In the genomic region with DNA sequence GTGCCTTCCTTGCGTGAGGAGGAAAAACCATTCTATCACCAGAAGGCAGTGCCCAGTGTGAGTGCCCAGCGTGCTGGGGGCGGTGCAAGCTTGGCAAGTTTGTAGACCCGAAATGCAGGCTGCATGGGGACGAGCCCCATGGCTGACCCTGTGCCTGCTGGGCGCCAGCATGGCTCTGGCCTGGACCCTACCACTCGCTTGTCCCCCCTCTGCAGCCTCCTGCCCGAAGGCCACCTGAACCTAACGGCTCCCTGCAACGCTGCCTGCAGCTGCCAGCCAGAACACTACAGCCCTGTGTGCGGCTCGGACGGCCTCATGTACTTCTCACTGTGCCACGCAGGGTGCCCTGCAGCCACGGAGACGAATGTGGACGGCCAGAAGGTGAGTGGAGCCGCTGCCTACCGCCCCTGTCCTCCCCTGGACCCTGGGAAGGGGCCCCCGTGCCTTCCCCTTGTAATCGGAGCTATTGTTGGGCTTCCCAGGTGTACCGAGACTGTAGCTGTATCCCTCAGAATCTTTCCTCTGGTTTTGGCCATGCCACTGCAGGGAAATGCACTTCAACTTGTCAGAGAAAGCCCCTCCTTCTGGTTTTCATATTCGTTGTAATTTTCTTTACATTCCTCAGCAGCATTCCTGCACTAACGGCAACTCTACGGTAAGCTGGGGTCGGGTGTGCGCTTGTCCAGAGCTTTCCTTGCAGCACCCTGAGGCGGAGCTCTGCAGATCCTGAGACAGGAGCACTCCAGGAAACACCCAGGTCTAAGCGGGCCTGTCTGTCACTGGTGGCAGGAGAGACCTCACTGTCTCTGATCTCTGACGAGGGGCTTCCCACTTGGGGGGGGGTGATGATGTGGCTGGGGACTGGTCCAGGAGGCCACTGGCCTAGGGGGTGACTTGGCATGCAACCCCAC, we compare ENCODE assay signal across 1 cellular context.
TF ChIP-seq lines count a peak whose summit lies in the region.

No MANE protein-coding gene starts in this region.

TF ChIP-seq in HepG2, 621 proteins besides CTCF, POLR2A, EP300 and RAD21 (continued from another document and continues in another):
- TF ChIP-seq, protein P1, sequence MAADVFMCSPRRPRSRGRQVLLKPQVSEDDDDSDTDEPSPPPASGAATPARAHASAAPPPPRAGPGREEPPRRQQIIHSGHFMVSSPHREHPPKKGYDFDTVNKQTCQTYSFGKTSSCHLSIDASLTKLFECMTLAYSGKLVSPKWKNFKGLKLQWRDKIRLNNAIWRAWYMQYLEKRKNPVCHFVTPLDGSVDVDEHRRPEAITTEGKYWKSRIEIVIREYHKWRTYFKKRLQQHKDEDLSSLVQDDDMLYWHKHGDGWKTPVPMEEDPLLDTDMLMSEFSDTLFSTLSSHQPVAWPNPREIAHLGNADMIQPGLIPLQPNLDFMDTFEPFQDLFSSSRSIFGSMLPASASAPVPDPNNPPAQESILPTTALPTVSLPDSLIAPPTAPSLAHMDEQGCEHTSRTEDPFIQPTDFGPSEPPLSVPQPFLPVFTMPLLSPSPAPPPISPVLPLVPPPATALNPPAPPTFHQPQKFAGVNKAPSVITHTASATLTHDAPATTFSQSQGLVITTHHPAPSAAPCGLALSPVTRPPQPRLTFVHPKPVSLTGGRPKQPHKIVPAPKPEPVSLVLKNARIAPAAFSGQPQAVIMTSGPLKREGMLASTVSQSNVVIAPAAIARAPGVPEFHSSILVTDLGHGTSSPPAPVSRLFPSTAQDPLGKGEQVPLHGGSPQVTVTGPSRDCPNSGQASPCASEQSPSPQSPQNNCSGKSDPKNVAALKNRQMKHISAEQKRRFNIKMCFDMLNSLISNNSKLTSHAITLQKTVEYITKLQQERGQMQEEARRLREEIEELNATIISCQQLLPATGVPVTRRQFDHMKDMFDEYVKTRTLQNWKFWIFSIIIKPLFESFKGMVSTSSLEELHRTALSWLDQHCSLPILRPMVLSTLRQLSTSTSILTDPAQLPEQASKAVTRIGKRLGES (CRISPR knock-in tag; IDR thresholded peaks at IDR 0.05; ENCODE audit: borderline replicate concordance): no peak
- TF ChIP-seq ATM (IDR thresholded peaks at IDR 0.05; ENCODE audit: borderline replicate concordance): no peak
- no peak for TF ChIP-seq ZNF883 (CRISPR knock-in tag; IDR thresholded peaks at IDR 0.05; ENCODE audit: not compliant biosample characterization)
- TF ChIP-seq MEIS1 (CRISPR knock-in tag; IDR thresholded peaks at IDR 0.05; ENCODE audit: borderline replicate concordance): 0 out of 2 replicates have a peak, but pooled peaks have one; percentile 17
- no peak; the same call in 1 of the 2 replicates for TF ChIP-seq SMAD1 (CRISPR knock-in tag; IDR thresholded peaks at IDR 0.05; ENCODE audit: borderline replicate concordance, low read depth)
- TF ChIP-seq, protein P2, sequence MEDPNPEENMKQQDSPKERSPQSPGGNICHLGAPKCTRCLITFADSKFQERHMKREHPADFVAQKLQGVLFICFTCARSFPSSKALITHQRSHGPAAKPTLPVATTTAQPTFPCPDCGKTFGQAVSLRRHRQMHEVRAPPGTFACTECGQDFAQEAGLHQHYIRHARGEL (CRISPR knock-in tag; IDR thresholded peaks at IDR 0.05): no peak
- no peak for TF ChIP-seq FOXK1 (CRISPR knock-in tag; IDR thresholded peaks at IDR 0.05; ENCODE audit: borderline replicate concordance, low read depth)
- TF ChIP-seq, protein P3, sequence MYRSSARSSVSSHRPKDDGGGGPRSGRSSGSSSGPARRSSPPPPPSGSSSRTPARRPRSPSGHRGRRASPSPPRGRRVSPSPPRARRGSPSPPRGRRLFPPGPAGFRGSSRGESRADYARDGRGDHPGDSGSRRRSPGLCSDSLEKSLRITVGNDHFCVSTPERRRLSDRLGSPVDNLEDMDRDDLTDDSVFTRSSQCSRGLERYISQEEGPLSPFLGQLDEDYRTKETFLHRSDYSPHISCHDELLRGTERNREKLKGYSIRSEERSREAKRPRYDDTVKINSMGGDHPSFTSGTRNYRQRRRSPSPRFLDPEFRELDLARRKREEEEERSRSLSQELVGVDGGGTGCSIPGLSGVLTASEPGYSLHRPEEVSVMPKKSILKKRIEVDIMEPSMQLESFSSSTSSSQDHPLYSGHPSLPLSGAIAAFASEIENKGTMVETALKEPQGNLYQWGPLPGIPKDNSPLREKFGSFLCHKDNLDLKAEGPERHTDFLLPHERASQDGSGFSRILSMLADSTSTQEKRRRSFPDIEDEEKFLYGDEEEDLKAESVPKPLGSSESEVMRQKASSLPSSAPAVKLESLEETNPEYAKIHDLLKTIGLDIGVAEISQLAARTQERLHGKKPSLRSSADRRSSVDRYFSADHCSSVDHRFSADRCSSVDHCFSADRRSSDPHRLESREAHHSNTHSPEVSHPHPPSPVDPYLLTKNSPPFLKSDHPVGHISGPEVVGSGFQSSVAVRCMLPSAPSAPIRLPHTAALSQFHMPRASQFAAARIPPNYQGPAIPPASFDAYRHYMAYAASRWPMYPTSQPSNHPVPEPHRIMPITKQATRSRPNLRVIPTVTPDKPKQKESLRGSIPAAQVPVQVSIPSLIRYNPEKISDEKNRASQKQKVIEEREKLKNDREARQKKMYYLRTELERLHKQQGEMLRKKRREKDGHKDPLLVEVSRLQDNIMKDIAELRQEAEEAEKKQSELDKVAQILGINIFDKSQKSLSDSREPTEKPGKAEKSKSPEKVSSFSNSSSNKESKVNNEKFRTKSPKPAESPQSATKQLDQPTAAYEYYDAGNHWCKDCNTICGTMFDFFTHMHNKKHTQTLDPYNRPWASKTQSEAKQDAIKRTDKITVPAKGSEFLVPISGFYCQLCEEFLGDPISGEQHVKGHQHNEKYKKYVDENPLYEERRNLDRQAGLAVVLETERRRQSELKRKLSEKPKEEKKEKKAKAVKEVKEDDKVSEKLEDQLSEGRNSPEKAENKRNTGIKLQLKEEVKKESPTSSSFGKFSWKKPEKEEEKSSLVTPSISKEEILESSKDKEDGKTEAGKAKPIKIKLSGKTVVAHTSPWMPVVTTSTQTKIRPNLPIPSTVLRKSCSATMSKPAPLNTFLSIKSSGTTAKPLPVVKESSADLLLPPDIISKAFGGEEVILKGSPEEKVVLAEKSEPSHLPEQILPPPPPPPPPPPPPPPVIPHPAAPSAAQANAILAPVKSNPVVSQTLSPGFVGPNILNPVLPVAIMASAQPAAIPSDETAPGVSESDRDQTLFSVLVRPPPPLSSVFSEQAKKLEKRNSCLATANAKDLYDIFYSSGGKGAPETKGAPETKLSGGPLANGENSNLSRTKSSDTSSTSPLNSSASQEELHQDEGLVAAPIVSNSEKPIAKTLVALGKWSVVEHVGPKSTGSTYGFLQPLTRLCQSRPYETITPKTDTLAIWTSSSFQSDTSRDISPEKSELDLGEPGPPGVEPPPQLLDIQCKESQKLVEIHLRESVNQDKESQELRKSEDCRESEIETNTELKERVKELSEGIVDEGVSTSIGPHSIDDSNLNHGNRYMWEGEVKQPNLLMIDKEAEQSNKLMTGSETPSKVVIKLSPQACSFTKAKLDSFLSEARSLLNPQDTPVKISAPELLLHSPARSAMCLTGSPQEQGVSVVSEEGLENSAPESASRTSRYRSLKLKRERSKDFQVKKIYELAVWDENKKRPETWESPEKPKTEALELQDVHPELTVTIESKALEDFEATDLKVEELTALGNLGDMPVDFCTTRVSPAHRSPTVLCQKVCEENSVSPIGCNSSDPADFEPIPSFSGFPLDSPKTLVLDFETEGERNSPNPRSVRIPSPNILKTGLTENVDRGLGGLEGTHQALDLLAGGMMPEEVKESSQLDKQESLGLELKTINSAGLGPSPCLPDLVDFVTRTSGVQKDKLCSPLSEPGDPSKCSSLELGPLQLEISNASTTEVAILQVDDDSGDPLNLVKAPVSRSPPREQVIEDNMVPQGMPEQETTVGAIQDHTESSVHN (CRISPR knock-in tag; IDR thresholded peaks at IDR 0.05): no peak
- TF ChIP-seq, protein P4, sequence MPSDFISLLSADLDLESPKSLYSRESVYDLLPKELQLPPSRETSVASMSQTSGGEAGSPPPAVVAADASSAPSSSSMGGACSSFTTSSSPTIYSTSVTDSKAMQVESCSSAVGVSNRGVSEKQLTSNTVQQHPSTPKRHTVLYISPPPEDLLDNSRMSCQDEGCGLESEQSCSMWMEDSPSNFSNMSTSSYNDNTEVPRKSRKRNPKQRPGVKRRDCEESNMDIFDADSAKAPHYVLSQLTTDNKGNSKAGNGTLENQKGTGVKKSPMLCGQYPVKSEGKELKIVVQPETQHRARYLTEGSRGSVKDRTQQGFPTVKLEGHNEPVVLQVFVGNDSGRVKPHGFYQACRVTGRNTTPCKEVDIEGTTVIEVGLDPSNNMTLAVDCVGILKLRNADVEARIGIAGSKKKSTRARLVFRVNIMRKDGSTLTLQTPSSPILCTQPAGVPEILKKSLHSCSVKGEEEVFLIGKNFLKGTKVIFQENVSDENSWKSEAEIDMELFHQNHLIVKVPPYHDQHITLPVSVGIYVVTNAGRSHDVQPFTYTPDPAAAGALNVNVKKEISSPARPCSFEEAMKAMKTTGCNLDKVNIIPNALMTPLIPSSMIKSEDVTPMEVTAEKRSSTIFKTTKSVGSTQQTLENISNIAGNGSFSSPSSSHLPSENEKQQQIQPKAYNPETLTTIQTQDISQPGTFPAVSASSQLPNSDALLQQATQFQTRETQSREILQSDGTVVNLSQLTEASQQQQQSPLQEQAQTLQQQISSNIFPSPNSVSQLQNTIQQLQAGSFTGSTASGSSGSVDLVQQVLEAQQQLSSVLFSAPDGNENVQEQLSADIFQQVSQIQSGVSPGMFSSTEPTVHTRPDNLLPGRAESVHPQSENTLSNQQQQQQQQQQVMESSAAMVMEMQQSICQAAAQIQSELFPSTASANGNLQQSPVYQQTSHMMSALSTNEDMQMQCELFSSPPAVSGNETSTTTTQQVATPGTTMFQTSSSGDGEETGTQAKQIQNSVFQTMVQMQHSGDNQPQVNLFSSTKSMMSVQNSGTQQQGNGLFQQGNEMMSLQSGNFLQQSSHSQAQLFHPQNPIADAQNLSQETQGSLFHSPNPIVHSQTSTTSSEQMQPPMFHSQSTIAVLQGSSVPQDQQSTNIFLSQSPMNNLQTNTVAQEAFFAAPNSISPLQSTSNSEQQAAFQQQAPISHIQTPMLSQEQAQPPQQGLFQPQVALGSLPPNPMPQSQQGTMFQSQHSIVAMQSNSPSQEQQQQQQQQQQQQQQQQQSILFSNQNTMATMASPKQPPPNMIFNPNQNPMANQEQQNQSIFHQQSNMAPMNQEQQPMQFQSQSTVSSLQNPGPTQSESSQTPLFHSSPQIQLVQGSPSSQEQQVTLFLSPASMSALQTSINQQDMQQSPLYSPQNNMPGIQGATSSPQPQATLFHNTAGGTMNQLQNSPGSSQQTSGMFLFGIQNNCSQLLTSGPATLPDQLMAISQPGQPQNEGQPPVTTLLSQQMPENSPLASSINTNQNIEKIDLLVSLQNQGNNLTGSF (CRISPR knock-in tag; IDR thresholded peaks at IDR 0.05): 0 out of 2 replicates have a peak, but pooled peaks have one; percentile 0
- TF ChIP-seq ZC3H4 (CRISPR knock-in tag; IDR thresholded peaks at IDR 0.05; ENCODE audit: borderline replicate concordance): peak; percentile 63; the same call in 1 of the 2 replicates
- 0 out of 2 replicates have a peak, but pooled peaks have one; percentile 7 for TF ChIP-seq MIER3 (CRISPR knock-in tag; IDR thresholded peaks at IDR 0.05; ENCODE audit: borderline replicate concordance)
- no peak; the same call in 1 of the 2 replicates for TF ChIP-seq ATAD3A (CRISPR knock-in tag; IDR thresholded peaks at IDR 0.05)
- TF ChIP-seq SPEN (CRISPR knock-in tag; IDR thresholded peaks at IDR 0.05; ENCODE audit: low read depth): peak; percentile 9; the same call in 1 of the 2 replicates
- 0 out of 2 replicates have a peak, but pooled peaks have one; percentile 21 for TF ChIP-seq GPN1 (CRISPR knock-in tag; IDR thresholded peaks at IDR 0.05; ENCODE audit: borderline replicate concordance)
- 0 out of 2 replicates have a peak, but pooled peaks have one; percentile 14 for TF ChIP-seq NR2C2 (CRISPR knock-in tag; IDR thresholded peaks at IDR 0.05; ENCODE audit: borderline replicate concordance)
- TF ChIP-seq ZNF230 (CRISPR knock-in tag; IDR thresholded peaks at IDR 0.05): 0 out of 2 replicates have a peak, but pooled peaks have one; percentile 62
- no peak for TF ChIP-seq GTF3A (CRISPR knock-in tag; conservative IDR thresholded peaks at IDR 0.05)
- TF ChIP-seq MTA1 (CRISPR knock-in tag; IDR thresholded peaks at IDR 0.05; ENCODE audit: borderline replicate concordance): no peak
- TF ChIP-seq ZSCAN22 (CRISPR knock-in tag; IDR thresholded peaks at IDR 0.05): no peak
- TF ChIP-seq DR1 (CRISPR knock-in tag; IDR thresholded peaks at IDR 0.05): no peak
- TF ChIP-seq, protein P5, sequence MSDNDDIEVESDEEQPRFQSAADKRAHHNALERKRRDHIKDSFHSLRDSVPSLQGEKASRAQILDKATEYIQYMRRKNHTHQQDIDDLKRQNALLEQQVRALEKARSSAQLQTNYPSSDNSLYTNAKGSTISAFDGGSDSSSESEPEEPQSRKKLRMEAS (IDR thresholded peaks at IDR 0.05): peak; percentile 17; the same call in 1 of the 2 replicates
- 0 out of 2 replicates have a peak, but pooled peaks have one; percentile 11 for TF ChIP-seq ZNF44 (CRISPR knock-in tag; IDR thresholded peaks at IDR 0.05)
- TF ChIP-seq, protein P6, sequence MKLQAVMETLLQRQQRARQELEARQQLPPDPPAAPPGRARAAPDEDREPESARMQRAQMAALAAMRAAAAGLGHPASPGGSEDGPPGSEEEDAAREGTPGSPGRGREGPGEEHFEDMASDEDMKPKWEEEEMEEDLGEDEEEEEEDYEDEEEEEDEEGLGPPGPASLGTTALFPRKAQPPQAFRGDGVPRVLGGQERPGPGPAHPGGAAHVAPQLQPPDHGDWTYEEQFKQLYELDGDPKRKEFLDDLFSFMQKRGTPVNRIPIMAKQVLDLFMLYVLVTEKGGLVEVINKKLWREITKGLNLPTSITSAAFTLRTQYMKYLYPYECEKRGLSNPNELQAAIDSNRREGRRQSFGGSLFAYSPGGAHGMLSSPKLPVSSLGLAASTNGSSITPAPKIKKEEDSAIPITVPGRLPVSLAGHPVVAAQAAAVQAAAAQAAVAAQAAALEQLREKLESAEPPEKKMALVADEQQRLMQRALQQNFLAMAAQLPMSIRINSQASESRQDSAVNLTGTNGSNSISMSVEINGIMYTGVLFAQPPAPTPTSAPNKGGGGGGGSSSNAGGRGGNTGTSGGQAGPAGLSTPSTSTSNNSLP (IDR thresholded peaks at IDR 0.05; ENCODE audit: low read depth, low read length): no peak
- TF ChIP-seq, protein P7, sequence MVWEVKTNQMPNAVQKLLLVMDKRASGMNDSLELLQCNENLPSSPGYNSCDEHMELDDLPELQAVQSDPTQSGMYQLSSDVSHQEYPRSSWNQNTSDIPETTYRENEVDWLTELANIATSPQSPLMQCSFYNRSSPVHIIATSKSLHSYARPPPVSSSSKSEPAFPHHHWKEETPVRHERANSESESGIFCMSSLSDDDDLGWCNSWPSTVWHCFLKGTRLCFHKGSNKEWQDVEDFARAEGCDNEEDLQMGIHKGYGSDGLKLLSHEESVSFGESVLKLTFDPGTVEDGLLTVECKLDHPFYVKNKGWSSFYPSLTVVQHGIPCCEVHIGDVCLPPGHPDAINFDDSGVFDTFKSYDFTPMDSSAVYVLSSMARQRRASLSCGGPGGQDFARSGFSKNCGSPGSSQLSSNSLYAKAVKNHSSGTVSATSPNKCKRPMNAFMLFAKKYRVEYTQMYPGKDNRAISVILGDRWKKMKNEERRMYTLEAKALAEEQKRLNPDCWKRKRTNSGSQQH (CRISPR knock-in tag; IDR thresholded peaks at IDR 0.05; ENCODE audit: low read depth): no peak; the same call in 1 of the 2 replicates
- TF ChIP-seq, protein P8, sequence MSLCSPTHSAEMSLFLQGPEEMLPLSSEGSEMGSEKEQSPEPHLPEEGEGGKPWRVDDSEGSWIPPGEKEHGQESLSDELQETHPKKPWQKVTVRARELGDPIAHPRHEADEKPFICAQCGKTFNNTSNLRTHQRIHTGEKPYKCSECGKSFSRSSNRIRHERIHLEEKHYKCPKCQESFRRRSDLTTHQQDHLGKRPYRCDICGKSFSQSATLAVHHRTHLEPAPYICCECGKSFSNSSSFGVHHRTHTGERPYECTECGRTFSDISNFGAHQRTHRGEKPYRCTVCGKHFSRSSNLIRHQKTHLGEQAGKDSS (CRISPR knock-in tag; IDR thresholded peaks at IDR 0.05; ENCODE audit: borderline replicate concordance, low read depth): 0 out of 2 replicates have a peak, but pooled peaks have one; percentile 37
- no peak for TF ChIP-seq GATAD1 (CRISPR knock-in tag; IDR thresholded peaks at IDR 0.05)
- 0 out of 2 replicates have a peak, but pooled peaks have one; percentile 5 for TF ChIP-seq ZNF564 (CRISPR knock-in tag; IDR thresholded peaks at IDR 0.05)
- TF ChIP-seq ZC3H13 (CRISPR knock-in tag; IDR thresholded peaks at IDR 0.05): peak; percentile 33; the same call in 1 of the 2 replicates
